Comparison of ENCODE assay signal across 26 cellular contexts in the genomic region with DNA sequence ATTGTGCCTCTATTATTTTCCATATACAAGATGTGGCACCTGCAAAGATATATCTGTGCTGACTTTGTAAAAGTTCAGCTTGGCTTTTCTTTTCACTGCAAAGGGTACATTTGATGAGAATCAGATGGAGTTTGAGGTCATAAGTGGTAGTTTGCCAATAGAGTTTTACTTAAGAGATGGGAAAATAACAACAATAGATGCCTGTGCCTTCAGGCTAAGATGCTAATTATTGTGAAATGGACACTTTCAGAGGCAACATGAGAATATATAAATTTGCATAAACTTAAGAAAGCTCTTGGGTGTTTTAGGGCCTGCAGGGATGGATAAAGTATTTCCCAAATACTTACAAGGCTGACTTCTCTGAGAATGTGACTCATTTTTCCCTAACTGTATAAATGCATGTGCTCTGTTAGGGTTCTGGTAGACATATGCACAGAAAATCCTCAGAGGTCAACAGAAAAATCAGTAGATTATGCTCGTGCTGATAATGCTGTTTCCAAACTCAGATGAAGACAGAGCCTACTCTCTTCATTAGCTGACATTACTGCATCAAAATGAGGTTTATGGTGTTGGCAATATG.
DNase-seq lines count a peak whose midpoint lies in the region; ATAC-seq and TF ChIP-seq lines count a peak whose summit lies in the region.
"Had no signal": no experiment of that assay in that cellular context is flagged by ENCODE, and none has a peak within 500 bp of the region (broad histone marks: within the 10 kb centered on the region; RNA-seq: fewer than 3 reads in every experiment).

No MANE protein-coding gene starts in this region.

- BruUV-seq in PC-3 (replicated peaks; lab: Mats Ljungman, UMichigan), result no TSS peak

- intact Hi-C loops in sciatic nerve (cut with DNase I) (no loop called here), PC-3 (cut with micrococcal nuclease) (no loop called here), colonic mucosa (cut with DNase I) (no loop called here)

- H3K4me1 ChIP-seq in PC-3 (ENCODE audit: insufficient read depth, low read length) (no peaks in the 10 kb centered on the region), colonic mucosa (no peaks in the 10 kb centered on the region)
- H3K4me1 ChIP-seq: psoas muscle, SJSA1 had no signal

- no peaks in the 10 kb centered on the region for H3K79me2 ChIP-seq in PC-3 (ENCODE audit: low read length)

- TF ChIP-seq CTCF in fibroblast of villous mesenchyme (IDR thresholded peaks at IDR 0.05; ENCODE audit: insufficient read depth, low read depth, low read length), result no peak
- no peak for TF ChIP-seq CTCF in PC-3 (conservative IDR thresholded peaks at IDR 0.05; ENCODE audit: low read depth, low read length)
- no peak for TF ChIP-seq CTCF in colonic mucosa (IDR thresholded peaks at IDR 0.05)

- POLR2A ChIA-PET in PC-3 (lab: Charles Lee; ENCODE audit: unreplicated experiment), result no interaction called here

- no peaks in the 10 kb centered on the region for H3K36me3 ChIP-seq in PC-3 (ENCODE audit: low read depth, low read length)
- H3K36me3 ChIP-seq in colonic mucosa, result no peaks in the 10 kb centered on the region
- H3K36me3 ChIP-seq: cardiac muscle cell, SJSA1, upper lobe of left lung had no signal

- H3K27me3 ChIP-seq in PC-3 (ENCODE audit: low read length) (no peaks in the 10 kb centered on the region), colonic mucosa (no peaks in the 10 kb centered on the region)
- H3K27me3 ChIP-seq: BLaER1 treated with 17β-estradiol and CSF1 and Interleukin-3, amounts not matched to agents 10 nM and 100 nM; cardiac muscle cell; SJSA1; upper lobe of left lung had no signal

- ATAC-seq in sciatic nerve (peak; percentile 66), PC-3 (no peak)
- ATAC-seq: activated naive CD4-positive, alpha-beta T cell treated with anti-CD3 and anti-CD28 coated beads, Interleukin-2, amount 50 U/mL, for 72 hours; HCT116; left lobe of liver; psoas muscle had no signal

- H3K9me2 ChIP-seq in PC-3 (replicated peaks; ENCODE audit: low read length), result no peaks in the 10 kb centered on the region

- H3K27ac ChIP-seq in PC-3 (ENCODE audit: low read length) (no peak overlapping the region), colonic mucosa (no peak overlapping the region)
- H3K27ac ChIP-seq: BLaER1 treated with 17β-estradiol and CSF1 and Interleukin-3, amounts not matched to agents 10 nM and 100 nM; psoas muscle; SJSA1; upper lobe of left lung had no signal

- H3K9ac ChIP-seq in PC-3 (ENCODE audit: low read length) (no peak overlapping the region), colonic mucosa (ENCODE audit: low read depth in 2 of 2, low read length in 2 of 2) (no peak overlapping the region)
- H3K9ac ChIP-seq: BLaER1 treated with 17β-estradiol and CSF1 and Interleukin-3, amounts not matched to agents 10 nM and 100 nM had no signal

- H3F3A ChIP-seq in PC-3 (ENCODE audit: low read length, unreplicated experiment), result no peaks in the 10 kb centered on the region

- H4K20me1 ChIP-seq in PC-3 (ENCODE audit: low read length), result no peaks in the 10 kb centered on the region
- H4K20me1 ChIP-seq: BLaER1 treated with 17β-estradiol and CSF1 and Interleukin-3, amounts not matched to agents 10 nM and 100 nM had no signal

- no peaks in the 10 kb centered on the region for H3K9me3 ChIP-seq in PC-3 (ENCODE audit: low read length)
- no peaks in the 10 kb centered on the region for H3K9me3 ChIP-seq in colonic mucosa
- H3K9me3 ChIP-seq: psoas muscle, SJSA1 had no signal

- no peak overlapping the region for H2AFZ ChIP-seq in PC-3 (ENCODE audit: low read length)

- no peak overlapping the region for H3K4me3 ChIP-seq in fibroblast of villous mesenchyme (ENCODE audit: low read depth, low read length)
- H3K4me3 ChIP-seq in PC-3 (ENCODE audit: low read length), result no peak overlapping the region
- H3K4me3 ChIP-seq in colonic mucosa, result no peak overlapping the region
- H3K4me3 ChIP-seq: BLaER1 treated with 17β-estradiol and CSF1 and Interleukin-3, amounts not matched to agents 10 nM and 100 nM; cardiac muscle cell; psoas muscle; SJSA1; skin epidermis; upper lobe of left lung had no signal

- DNase-seq in EH (ENCODE audit: low read depth) (peak; percentile 19), dedifferentiated amniotic fluid mesenchymal stem cell (ENCODE audit: extremely low spot score) (peak; percentile 62), fibroblast of villous mesenchyme (ENCODE audit: low read depth) (peak; percentile 86), sciatic nerve (ENCODE audit: low spot score) (no peak), PC-3 (no peak), DMS153 treated with DMSO at 0.1 percent for 48 hours (lab: John Stamatoyannopoulos, UW; ENCODE audit: unreplicated experiment) (no peak), colonic mucosa (no peak)
- no peak for DNase-seq in stimulated activated CD4-positive, alpha-beta T cell treated with anti-CD3 and anti-CD28 coated beads, Interleukin-2, amount 100 ng/mL, for 48 hours
- DNase-seq: activated CD4-positive, alpha-beta T cell treated with anti-CD3 and anti-CD28 coated beads, Interleukin-2, amount 50 U/mL, for 4 hours; aorta; dermis blood vessel endothelial cell; DMS53; KG1; NCI-H1417 treated with DMSO at 0.1 percent for 48 hours; NCI-H345; psoas muscle; RPMI8226; stimulated activated CD4-positive, alpha-beta T cell treated with anti-CD3 and anti-CD28 coated beads, Interleukin-1b, Interleukin-23, amount 100 ng/mL, for 48 hours; upper lobe of left lung had no signal

- CTCF ChIA-PET in PC-3 (lab: Charles Lee), result no interaction called here

- H3K4me2 ChIP-seq in PC-3 (ENCODE audit: low read length), result no peak overlapping the region
- H3K4me2 ChIP-seq: BLaER1 treated with 17β-estradiol and CSF1 and Interleukin-3, amounts not matched to agents 10 nM and 100 nM had no signal

Comparison
In these comparisons a context has a peak if more than half of its experiments do, and no peak if none do; other contexts are left out.
1. DNase-seq: peak in EH (single experiment), dedifferentiated amniotic fluid mesenchymal stem cell (single experiment) and fibroblast of villous mesenchyme (single experiment); none in sciatic nerve (single experiment), stimulated activated CD4-positive, alpha-beta T cell treated with anti-CD3 and anti-CD28 coated beads, Interleukin-2, amount 100 ng/mL, for 48 hours (0 of 2), PC-3 (single experiment), DMS153 treated with DMSO at 0.1 percent for 48 hours (single experiment) and colonic mucosa (single experiment).